ENCODE assay signal across 2 cellular contexts in genomic region chr12:103303484-103303883, GRCh38.
TF ChIP-seq lines count a peak whose summit lies in the region.

No MANE protein-coding gene starts in this region.

TF ChIP-seq in H1, 55 proteins besides CTCF, POLR2A, EP300 and RAD21 (continued from another document):
- TF ChIP-seq PHF8 (conservative IDR thresholded peaks at IDR 0.05; ENCODE audit: low read depth, low read length) (no peak), HDAC2 (IDR thresholded peaks at IDR 0.05; ENCODE audit: borderline replicate concordance in 1 of 2, low read depth in 2 of 2, low read length in 2 of 2) (no peak), FOSL1 (IDR thresholded peaks at IDR 0.05; ENCODE audit: insufficient read depth, low read depth, low read length) (no peak), KDM1A (IDR thresholded peaks at IDR 0.05; ENCODE audit: borderline replicate concordance, low read length) (no peak), SIN3A (conservative IDR thresholded peaks at IDR 0.05 in 1 of 2, IDR thresholded peaks at IDR 0.05 in 1 of 2; ENCODE audit: low read depth in 1 of 2, low read length in 2 of 2) (no peak)

TF ChIP-seq in HepG2, 621 proteins besides CTCF, POLR2A, EP300 and RAD21 (continued from another document):
- TF ChIP-seq, protein P1, sequence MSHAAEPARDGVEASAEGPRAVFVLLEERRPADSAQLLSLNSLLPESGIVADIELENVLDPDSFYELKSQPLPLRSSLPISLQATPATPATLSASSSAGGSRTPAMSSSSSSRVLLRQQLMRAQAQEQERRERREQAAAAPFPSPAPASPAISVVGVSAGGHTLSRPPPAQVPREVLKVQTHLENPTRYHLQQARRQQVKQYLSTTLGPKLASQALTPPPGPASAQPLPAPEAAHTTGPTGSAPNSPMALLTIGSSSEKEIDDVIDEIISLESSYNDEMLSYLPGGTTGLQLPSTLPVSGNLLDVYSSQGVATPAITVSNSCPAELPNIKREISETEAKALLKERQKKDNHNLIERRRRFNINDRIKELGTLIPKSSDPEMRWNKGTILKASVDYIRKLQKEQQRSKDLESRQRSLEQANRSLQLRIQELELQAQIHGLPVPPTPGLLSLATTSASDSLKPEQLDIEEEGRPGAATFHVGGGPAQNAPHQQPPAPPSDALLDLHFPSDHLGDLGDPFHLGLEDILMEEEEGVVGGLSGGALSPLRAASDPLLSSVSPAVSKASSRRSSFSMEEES (CRISPR knock-in tag; IDR thresholded peaks at IDR 0.05) = no peak
- peak; percentile 74; the same call in 1 of the 2 replicates for TF ChIP-seq ZNF205 (CRISPR knock-in tag; IDR thresholded peaks at IDR 0.05)
